ENCODE assay signal across 1 cellular context in the genomic region with DNA sequence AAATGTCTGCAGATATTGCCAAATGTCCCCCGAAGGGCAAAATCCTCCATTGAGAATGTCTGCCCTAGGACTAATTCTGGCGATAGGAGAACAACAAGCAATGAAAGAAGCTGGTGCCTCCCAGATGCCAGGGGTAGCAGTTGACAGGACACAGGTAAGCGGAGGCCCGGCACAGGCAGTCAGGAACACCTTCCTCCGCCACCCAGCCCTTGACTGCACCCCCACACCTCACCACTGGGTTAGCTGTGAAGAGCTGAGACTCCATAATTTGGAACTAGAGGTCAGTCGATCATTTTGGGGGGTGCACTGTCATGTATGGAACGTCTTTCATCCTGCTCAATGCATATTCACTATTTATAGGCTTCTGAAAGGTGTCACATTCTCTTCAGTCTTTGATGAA.
TF ChIP-seq lines count a peak whose summit lies in the region.

No MANE protein-coding gene starts in this region.

TF ChIP-seq in WTC11, 78 proteins besides CTCF, POLR2A, EP300 and RAD21 (continued from another document):
- TF ChIP-seq ESRRA (CRISPR knock-in tag; IDR thresholded peaks at IDR 0.05; ENCODE audit: borderline replicate concordance) (no peak), TP53 (CRISPR knock-in tag; IDR thresholded peaks at IDR 0.05) (no peak), ZNF425 (CRISPR knock-in tag; conservative IDR thresholded peaks at IDR 0.05) (no peak), ZNF396 (CRISPR knock-in tag; IDR thresholded peaks at IDR 0.05; ENCODE audit: borderline replicate concordance) (no peak), ATF1 (CRISPR knock-in tag; IDR thresholded peaks at IDR 0.05) (no peak), MYBL2 (CRISPR knock-in tag; IDR thresholded peaks at IDR 0.05) (no peak), ELF4 (CRISPR knock-in tag; IDR thresholded peaks at IDR 0.05; ENCODE audit: low read depth) (no peak), E2F5 (CRISPR knock-in tag; IDR thresholded peaks at IDR 0.05) (no peak)
- TF ChIP-seq, protein P1, sequence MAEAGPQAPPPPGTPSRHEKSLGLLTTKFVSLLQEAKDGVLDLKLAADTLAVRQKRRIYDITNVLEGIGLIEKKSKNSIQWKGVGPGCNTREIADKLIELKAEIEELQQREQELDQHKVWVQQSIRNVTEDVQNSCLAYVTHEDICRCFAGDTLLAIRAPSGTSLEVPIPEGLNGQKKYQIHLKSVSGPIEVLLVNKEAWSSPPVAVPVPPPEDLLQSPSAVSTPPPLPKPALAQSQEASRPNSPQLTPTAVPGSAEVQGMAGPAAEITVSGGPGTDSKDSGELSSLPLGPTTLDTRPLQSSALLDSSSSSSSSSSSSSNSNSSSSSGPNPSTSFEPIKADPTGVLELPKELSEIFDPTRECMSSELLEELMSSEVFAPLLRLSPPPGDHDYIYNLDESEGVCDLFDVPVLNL (CRISPR knock-in tag; IDR thresholded peaks at IDR 0.05; ENCODE audit: borderline replicate concordance, low read depth), result no peak
